30 cellular contexts compared by ENCODE assay signal in genomic region chr2:197713271-197713670, GRCh38. TPM values are rescaled to one million over a fixed set of nuclear protein-coding genes. Genes with fewer than 3 reads are reported as not detected.
"Had no signal": no experiment of that assay in that cellular context is flagged by ENCODE, and none has a peak within 500 bp of the region (broad histone marks: within the 10 kb centered on the region; RNA-seq: fewer than 3 reads in every experiment).

No MANE protein-coding gene starts in this region.

- H3K9me3 Mint-ChIP-seq: activated B cell treated with CpG ODN at 0.5 μM for 24 hours; activated CD4-positive, alpha-beta T cell treated with anti-CD3 and anti-CD28 coated beads, Interleukin-2, amount 10 ng/mL, durations not matched to agents 24 days and 14 days; activated naive CD4-positive, alpha-beta T cell treated with anti-CD3 and anti-CD28 coated beads for 36 hours; activated T-cell treated with anti-CD3 and anti-CD28 coated beads, Interleukin-2, amount 50 U/mL, for 4 hours; brain; central memory CD8-positive, alpha-beta T cell had no signal

- DNase-seq: activated B cell treated with CpG ODN at 0.5 μM for 24 hours; activated CD4-positive, alpha-beta T cell treated with anti-CD3 and anti-CD28 coated beads for 1 hour; activated CD4-positive, alpha-beta T cell treated with anti-CD3 and anti-CD28 coated beads, Interleukin-2, amount 10 ng/mL, durations not matched to agents 24 days and 14 days; activated CD4-positive, alpha-beta T cell treated with anti-CD3 and anti-CD28 coated beads, Interleukin-2, amount 50 U/mL, for 48 hours; activated CD8-positive, alpha-beta memory T cell treated with anti-CD3 and anti-CD28 coated beads, Interleukin-2, amount 10 ng/mL, durations not matched to agents 7 days and 5 days; activated gamma-delta T cell; activated naive CD4-positive, alpha-beta T cell treated with anti-CD3 and anti-CD28 coated beads for 36 hours; activated T-cell treated with anti-CD3 and anti-CD28 coated beads, Interleukin-2, amount 50 U/mL, for 4 hours; amygdala; KBM-7; NCI-H1105 treated with DMSO at 0.1 percent for 48 hours; NCI-H146; NCI-H187 treated with DMSO at 0.1 percent for 48 hours; NCI-H2081 treated with DMSO at 0.1 percent for 48 hours; NCI-H2171; NCI-H2227 treated with DMSO at 0.1 percent for 48 hours; NCI-H446 treated with DMSO at 0.1 percent for 48 hours; NCI-H524 treated with DMSO at 0.1 percent for 48 hours; NCI-H748 treated with DMSO at 0.1 percent for 48 hours; Peyer's patch; Right ventricle myocardium superior; SJCRH30; SK-N-SH; T-helper 1 cell had no signal

- H3K27ac Mint-ChIP-seq: activated B cell treated with CpG ODN at 0.5 μM for 24 hours; activated CD4-positive, alpha-beta T cell treated with anti-CD3 and anti-CD28 coated beads, Interleukin-2, amount 10 ng/mL, durations not matched to agents 24 days and 14 days; activated CD8-positive, alpha-beta memory T cell treated with anti-CD3 and anti-CD28 coated beads, Interleukin-2, amount 10 ng/mL, durations not matched to agents 7 days and 5 days; activated naive CD4-positive, alpha-beta T cell treated with anti-CD3 and anti-CD28 coated beads for 36 hours; activated naive CD8-positive, alpha-beta T cell; brain had no signal

- H3K4me3 Mint-ChIP-seq: activated B cell treated with CpG ODN at 0.5 μM for 24 hours; activated CD4-positive, alpha-beta T cell treated with anti-CD3 and anti-CD28 coated beads, Interleukin-2, amount 10 ng/mL, durations not matched to agents 24 days and 14 days; activated CD8-positive, alpha-beta memory T cell treated with anti-CD3 and anti-CD28 coated beads, Interleukin-2, amount 10 ng/mL, durations not matched to agents 7 days and 5 days; activated naive CD4-positive, alpha-beta T cell treated with anti-CD3 and anti-CD28 coated beads for 36 hours; activated naive CD8-positive, alpha-beta T cell; activated T-cell treated with anti-CD3 and anti-CD28 coated beads, Interleukin-2, amount 50 U/mL, for 4 hours; brain; central memory CD8-positive, alpha-beta T cell had no signal

- H3K9ac ChIP-seq: SK-N-SH had no signal

- H3K27me3 ChIP-seq: Peyer's patch, SJCRH30 had no signal

- H3K27me3 Mint-ChIP-seq: activated B cell treated with CpG ODN at 0.5 μM for 24 hours; activated CD4-positive, alpha-beta T cell treated with anti-CD3 and anti-CD28 coated beads, Interleukin-2, amount 10 ng/mL, durations not matched to agents 24 days and 14 days; activated CD8-positive, alpha-beta memory T cell treated with anti-CD3 and anti-CD28 coated beads, Interleukin-2, amount 10 ng/mL, durations not matched to agents 7 days and 5 days; activated naive CD8-positive, alpha-beta T cell; brain; central memory CD8-positive, alpha-beta T cell had no signal

- H3K4me3 ChIP-seq: Peyer's patch, SJCRH30 had no signal

- H3K9me3 ChIP-seq: Peyer's patch, SJCRH30, SK-N-SH had no signal

- H3K27ac ChIP-seq: Peyer's patch, RWPE1, SJCRH30 had no signal

- ATAC-seq: activated CD8-positive, alpha-beta memory T cell treated with anti-CD3 and anti-CD28 coated beads, Interleukin-2, amount 10 ng/mL, durations not matched to agents 7 days and 5 days; activated T-cell treated with anti-CD3 and anti-CD28 coated beads, Interleukin-2, amount 50 U/mL, for 4 hours had no signal

RNA-seq across cellular contexts. Expression of gene RFTN2, which starts 37.9 kb away (rescaled TPM):
- total RNA-seq: activated B cell treated with CpG ODN at 0.5 μM for 24 hours; activated CD4-positive, alpha-beta T cell treated with anti-CD3 and anti-CD28 coated beads, Interleukin-2, amount 10 ng/mL, durations not matched to agents 24 days and 14 days; activated CD8-positive, alpha-beta memory T cell treated with anti-CD3 and anti-CD28 coated beads, Interleukin-2, amount 10 ng/mL, durations not matched to agents 7 days and 5 days; activated naive CD4-positive, alpha-beta T cell treated with anti-CD3 and anti-CD28 coated beads for 36 hours; activated T-cell treated with anti-CD3 and anti-CD28 coated beads, Interleukin-2, amount 50 U/mL, for 4 hours; MCF 10A; T-helper 2 cell treated with Interferon-gamma antibody and Interleukin-4, amounts not matched to agents 100 ng/mL and 5 ng/mL, for 36 hours had no signal
